Comparison of ENCODE assay signal across 8 cellular contexts in genomic region chr6:138403324-138403800, GRCh38. TPM values are rescaled to one million over a fixed set of nuclear protein-coding genes. Genes with fewer than 3 reads are reported as not detected.
DNase-seq lines count a peak whose midpoint lies in the region; ATAC-seq and TF ChIP-seq lines count a peak whose summit lies in the region.

No MANE protein-coding gene starts in this region.

- no peak for TF ChIP-seq POLR2A in prostate gland (IDR thresholded peaks at IDR 0.05)

- H3K4me1 Mint-ChIP-seq in HFFc6 (ENCODE audit: low read depth): peaks cover 20% of the 10 kb centered on the region

- H3K4me3 ChIP-seq in prostate gland: peak overlapping the region; percentile 75 to 94

- peaks cover 2% of the 10 kb centered on the region for H3K4me1 ChIP-seq in prostate gland (replicated peaks)

- peak overlapping the region; percentile 49; the same call in 1 of the 2 replicates for H3K27ac Mint-ChIP-seq in HFFc6

- peak; percentile 18 for DNase-seq in NCI-H1092 treated with DMSO at 0.1 percent for 48 hours (lab: John Stamatoyannopoulos, UW)
- no peak for DNase-seq in NCI-H1092 (lab: John Stamatoyannopoulos, UW)
- DNase-seq in HFFc6: no peak
- DNase-seq in NCI-H69 (lab: John Stamatoyannopoulos, UW): peak; percentile 68
- DNase-seq in activated naive CD4-positive, alpha-beta T cell treated with anti-CD3 and anti-CD28 coated beads, Interleukin-2, amount 50 U/mL, for 16 hours: peak; percentile 31
- peak; percentile 53 for DNase-seq in left cardiac atrium
- no peak for DNase-seq in prostate gland (ENCODE audit: low spot score)
- DNase-seq in superior temporal gyrus (ENCODE audit: extremely low spot score): no peak

- no peaks in the 10 kb centered on the region for H3K27me3 ChIP-seq in prostate gland (replicated peaks; ENCODE audit: insufficient read depth)

- TF ChIP-seq CTCF in HFFc6 (IDR thresholded peaks at IDR 0.05) (no peak), prostate gland (IDR thresholded peaks at IDR 0.05) (no peak)

- H3K9me3 ChIP-seq in prostate gland: no peaks in the 10 kb centered on the region

- ATAC-seq in left cardiac atrium: peak; percentile 51 to 56

- WGBS in prostate gland: 0% methylated on average over 4 of the region's 30 CpGs

- no peaks in the 10 kb centered on the region; the same call in 1 of the 2 replicates for H3K27me3 Mint-ChIP-seq in HFFc6 (ENCODE audit: insufficient read depth)

- no peaks in the 10 kb centered on the region for H3K9me3 Mint-ChIP-seq in HFFc6

- H3K36me3 Mint-ChIP-seq in HFFc6 (ENCODE audit: low read depth): peaks cover 11% of the 10 kb centered on the region

- peaks cover 7 to 8% of the 10 kb centered on the region in 2 donors for H3K36me3 ChIP-seq in prostate gland

- H3K27ac ChIP-seq in prostate gland: peak overlapping the region; percentile 96 to 99

- peak overlapping the region; percentile 85 for H3K4me3 Mint-ChIP-seq in HFFc6

- intact Hi-C loops in left cardiac atrium (cut with DNase I) (loop anchor here (5.0 to 10.0 kb wide), 3 partner anchors 106 to 296 kb away; partner anchors contain the start of gene PERP (in 1 of the 2)), prostate gland (cut with DNase I) (loop anchor here (10.0 kb wide), 1 partner anchor 289 kb away; no protein-coding TSS in a partner anchor)

RNA-seq across cellular contexts. Expression of gene HEBP2, which starts 0.7 kb away (rescaled TPM):
- total RNA-seq in HFFc6 (2021; fragmentation: NEBNext Ultra II Directional; extraction: Animal tissue kit (Norgen Biotek cat#: 25700)): 10 to 100 TPM; 39.7 to 48.4 (median 44.9) TPM
- total RNA-seq in left cardiac atrium: 100 to 1,000 TPM in 1 of 2 donors, 10 to 100 TPM in 1; 84.9 to 111 TPM
- total RNA-seq in prostate gland: 100 to 1,000 TPM in 1 of 2 donors, 10 to 100 TPM in 1; 95.4 to 187 TPM

RNA-seq across cellular contexts. Expression of gene SMIM28, which starts 25.7 kb away (rescaled TPM):
- total RNA-seq in HFFc6 (2021; fragmentation: NEBNext Ultra II Directional; extraction: Animal tissue kit (Norgen Biotek cat#: 25700)): not detected
- total RNA-seq in left cardiac atrium: not detected
- not detected for total RNA-seq in prostate gland

Comparison
In these comparisons a context has a peak if more than half of its experiments do, and no peak if none do; other contexts are left out.
1. DNase-seq: peak in NCI-H1092 treated with DMSO at 0.1 percent for 48 hours (single experiment), NCI-H69 (single experiment), activated naive CD4-positive, alpha-beta T cell treated with anti-CD3 and anti-CD28 coated beads, Interleukin-2, amount 50 U/mL, for 16 hours (single experiment) and left cardiac atrium (single experiment); none in NCI-H1092 (single experiment), HFFc6 (single experiment), prostate gland (single experiment) and superior temporal gyrus (single experiment).